Comparison of ENCODE assay signal across 25 cellular contexts in genomic region chr5:123699571-123699970, GRCh38.
DNase-seq lines count a peak whose midpoint lies in the region; ATAC-seq and TF ChIP-seq lines count a peak whose summit lies in the region.
"Had no signal": no experiment of that assay in that cellular context is flagged by ENCODE, and none has a peak within 500 bp of the region (broad histone marks: within the 10 kb centered on the region; RNA-seq: fewer than 3 reads in every experiment).

No MANE protein-coding gene starts in this region.

- H3K4me1 Mint-ChIP-seq in Calu3 (ENCODE audit: low read depth, unreplicated experiment) (peaks cover 9% of the 10 kb centered on the region), MCF 10A (ENCODE audit: insufficient read depth, unreplicated experiment) (peaks cover 28% of the 10 kb centered on the region), WTC11 (no peaks in the 10 kb centered on the region)
- H3K4me1 Mint-ChIP-seq: activated naive CD8-positive, alpha-beta T cell treated with anti-CD3 and anti-CD28 coated beads, Interleukin-2, amount 10 ng/mL, durations not matched to agents 7 days and 5 days; memory B cell; natural killer cell; stimulated activated effector memory CD8-positive, alpha-beta T cell treated with anti-CD3 and anti-CD28 coated beads, Interleukin-12 subunit alpha, Interleukin-12 subunit beta, amount 100 ng/mL, for 72 hours had no signal

- no peak overlapping the region for H3K4me2 ChIP-seq in skeletal muscle satellite cell (ENCODE audit: low read length)
- H3K4me2 ChIP-seq: BLaER1 had no signal

- no peak overlapping the region for H3K4me3 ChIP-seq in lower lobe of right lung
- H3K4me3 ChIP-seq in skeletal muscle satellite cell (ENCODE audit: low read length), result no peak overlapping the region
- H3K4me3 ChIP-seq: BLaER1, body of pancreas, MG63, pancreas had no signal

- H3K4me3 Mint-ChIP-seq in Calu3 (ENCODE audit: low read depth, unreplicated experiment), result no peak overlapping the region
- H3K4me3 Mint-ChIP-seq in MCF 10A (ENCODE audit: unreplicated experiment), result no peak overlapping the region
- no peak overlapping the region for H3K4me3 Mint-ChIP-seq in WTC11
- H3K4me3 Mint-ChIP-seq: activated naive CD8-positive, alpha-beta T cell treated with anti-CD3 and anti-CD28 coated beads, Interleukin-2, amount 10 ng/mL, durations not matched to agents 7 days and 5 days; memory B cell; natural killer cell; stimulated activated effector memory CD8-positive, alpha-beta T cell treated with anti-CD3 and anti-CD28 coated beads, Interleukin-12 subunit alpha, Interleukin-12 subunit beta, amount 100 ng/mL, for 72 hours had no signal

- no peaks in the 10 kb centered on the region for H3K9me3 Mint-ChIP-seq in Calu3 (ENCODE audit: low read depth, unreplicated experiment)
- no peaks in the 10 kb centered on the region for H3K9me3 Mint-ChIP-seq in MCF 10A (ENCODE audit: unreplicated experiment)
- H3K9me3 Mint-ChIP-seq in WTC11, result peaks cover 11% of the 10 kb centered on the region
- H3K9me3 Mint-ChIP-seq: activated T-helper 2 cell treated with anti-CD3 and anti-CD28 coated beads, Interferon-gamma antibody, Interleukin-2, Interleukin-4, amounts not matched to agents 10 μg/mL and 5 μg/mL and 100 μg/mL, durations not matched to agents 14 hours and 24 hours and 36 hours had no signal

- intact Hi-C loops in Calu3 (cut with micrococcal nuclease; ENCODE audit: unreplicated experiment) (no loop called here), MCF 10A (cut with micrococcal nuclease) (no loop called here), lower lobe of right lung (cut with DNase I) (no loop called here)

- H3K36me3 Mint-ChIP-seq in Calu3 (ENCODE audit: insufficient read depth, unreplicated experiment) (no peaks in the 10 kb centered on the region), MCF 10A (ENCODE audit: insufficient read depth, unreplicated experiment) (no peaks in the 10 kb centered on the region), WTC11 (peaks cover 9% of the 10 kb centered on the region)
- H3K36me3 Mint-ChIP-seq: activated naive CD8-positive, alpha-beta T cell treated with anti-CD3 and anti-CD28 coated beads, Interleukin-2, amount 10 ng/mL, durations not matched to agents 7 days and 5 days; natural killer cell; stimulated activated effector memory CD8-positive, alpha-beta T cell treated with anti-CD3 and anti-CD28 coated beads, Interleukin-12 subunit alpha, Interleukin-12 subunit beta, amount 100 ng/mL, for 72 hours had no signal

- BruUV-seq in Calu3 (replicated peaks; lab: Mats Ljungman, UMichigan), result no TSS peak
- no TSS peak for BruUV-seq in MCF 10A (replicated peaks; lab: Mats Ljungman, UMichigan)

- DNase-seq in Calu3 (no peak), MCF 10A (ENCODE audit: unreplicated experiment) (no peak), lower lobe of right lung (no peak), SKM-1 treated with dmso at 0.1 percent for 144 hours (lab: John Stamatoyannopoulos, UW; ENCODE audit: unreplicated experiment) (no peak), NCI-H1417 (lab: John Stamatoyannopoulos, UW) (no peak), WTC11 (ENCODE audit: low spot score) (no peak)
- DNase-seq: activated CD4-positive, alpha-beta T cell treated with anti-CD3 and anti-CD28 coated beads, Interleukin-2, amount 50 U/mL, for 48 hours; activated CD8-positive, alpha-beta memory T cell treated with anti-CD3 and anti-CD28 coated beads, Interleukin-2, amount 50 U/mL, for 48 hours; activated naive CD8-positive, alpha-beta T cell treated with anti-CD3 and anti-CD28 coated beads, Interleukin-2, amount 10 ng/mL, durations not matched to agents 7 days and 5 days; body of pancreas; effector memory CD4-positive, alpha-beta T cell; kidney glomerular epithelial cell; MG63; natural killer cell; NCI-H1417 treated with DMSO at 0.1 percent for 48 hours; NCI-H524 treated with DMSO at 0.1 percent for 48 hours; pancreas; stimulated activated CD4-positive, alpha-beta T cell treated with anti-CD3 and anti-CD28 coated beads, Interleukin-2, amount 100 ng/mL, for 24 hours; T-helper 9 cell had no signal

- H3K27ac ChIP-seq in lower lobe of right lung, result peak overlapping the region; percentile 63
- H3K27ac ChIP-seq: BLaER1, body of pancreas, pancreas had no signal

- peak overlapping the region; percentile 65 for H3K9ac ChIP-seq in skeletal muscle satellite cell (ENCODE audit: low read depth, low read length)
- H3K9ac ChIP-seq: BLaER1 had no signal

- no peaks in the 10 kb centered on the region for H3K27me3 ChIP-seq in lower lobe of right lung (ENCODE audit: low read depth)
- no peaks in the 10 kb centered on the region for H3K27me3 ChIP-seq in skeletal muscle satellite cell (ENCODE audit: control insufficient read depth, insufficient read depth, low read length)
- H3K27me3 ChIP-seq: BLaER1, body of pancreas, MG63, pancreas had no signal

- POLR2A ChIA-PET in MCF 10A (lab: Yijun Ruan, JAX) (interaction anchor here (0.7 kb wide), 1 partner anchor 9 kb away, joined by 3 read pairs; no protein-coding TSS in a partner anchor), WTC11 (lab: Charles Lee) (no interaction called here)

- peak overlapping the region; percentile 60 for H3K27ac Mint-ChIP-seq in Calu3 (ENCODE audit: unreplicated experiment)
- H3K27ac Mint-ChIP-seq in MCF 10A (ENCODE audit: low read depth, unreplicated experiment), result peak overlapping the region; percentile 88
- no peak overlapping the region for H3K27ac Mint-ChIP-seq in WTC11
- H3K27ac Mint-ChIP-seq: activated naive CD8-positive, alpha-beta T cell treated with anti-CD3 and anti-CD28 coated beads, Interleukin-2, amount 10 ng/mL, durations not matched to agents 7 days and 5 days; activated T-helper 2 cell treated with anti-CD3 and anti-CD28 coated beads, Interferon-gamma antibody, Interleukin-2, Interleukin-4, amounts not matched to agents 10 μg/mL and 5 μg/mL and 100 μg/mL, durations not matched to agents 14 hours and 24 hours and 36 hours; memory B cell; natural killer cell; stimulated activated effector memory CD8-positive, alpha-beta T cell treated with anti-CD3 and anti-CD28 coated beads, Interleukin-12 subunit alpha, Interleukin-12 subunit beta, amount 100 ng/mL, for 72 hours had no signal

- CTCF ChIA-PET in Calu3 (lab: Charles Lee) (interaction anchor here (1.3 kb wide), 1 partner anchor 9 kb away, joined by 3 read pairs; no protein-coding TSS in a partner anchor), MCF 10A (lab: Yijun Ruan, JAX) (interaction anchor here (0.6 to 0.7 kb wide), 2 partner anchors 28 to 60 kb away, joined by 3 read pairs; no protein-coding TSS in a partner anchor), WTC11 (lab: Charles Lee) (no interaction called here)

- H3K36me3 ChIP-seq in lower lobe of right lung (no peaks in the 10 kb centered on the region), skeletal muscle satellite cell (ENCODE audit: insufficient read depth, low read length) (no peaks in the 10 kb centered on the region)
- H3K36me3 ChIP-seq: BLaER1, pancreas had no signal

- TF ChIP-seq CTCF in Calu3 (IDR thresholded peaks at IDR 0.05; ENCODE audit: unreplicated experiment) (no peak), MCF 10A (IDR thresholded peaks at IDR 0.05; ENCODE audit: unreplicated experiment) (no peak), lower lobe of right lung (IDR thresholded peaks at IDR 0.05) (no peak), WTC11 (IDR thresholded peaks at IDR 0.05) (no peak)

- ATAC-seq in lower lobe of right lung (no peak), HG03520 (IDR thresholded peaks at IDR 0.05; ENCODE audit: unreplicated experiment) (no peak), WTC11 (no peak)
- ATAC-seq: body of pancreas; natural killer cell; pancreas; stimulated activated effector memory CD8-positive, alpha-beta T cell treated with anti-CD3 and anti-CD28 coated beads, Interleukin-12 subunit alpha, Interleukin-12 subunit beta, amount 100 ng/mL, for 72 hours had no signal

- H3K9me3 ChIP-seq in lower lobe of right lung, result no peaks in the 10 kb centered on the region
- H3K9me3 ChIP-seq in skeletal muscle satellite cell (replicated peaks; ENCODE audit: low read length), result no peaks in the 10 kb centered on the region
- H3K9me3 ChIP-seq: BLaER1, body of pancreas, pancreas had no signal

- H3K27me3 Mint-ChIP-seq in Calu3 (ENCODE audit: unreplicated experiment), result no peaks in the 10 kb centered on the region
- no peaks in the 10 kb centered on the region for H3K27me3 Mint-ChIP-seq in MCF 10A (ENCODE audit: insufficient read depth, unreplicated experiment)
- peaks cover 2% of the 10 kb centered on the region; the same call in 1 of the 2 replicates for H3K27me3 Mint-ChIP-seq in WTC11 (ENCODE audit: low read depth)
- H3K27me3 Mint-ChIP-seq: activated naive CD8-positive, alpha-beta T cell treated with anti-CD3 and anti-CD28 coated beads, Interleukin-2, amount 10 ng/mL, durations not matched to agents 7 days and 5 days had no signal

- H3K4me1 ChIP-seq in lower lobe of right lung (peaks cover 8% of the 10 kb centered on the region), skeletal muscle satellite cell (ENCODE audit: control insufficient read depth, insufficient read depth, low read length) (peaks cover 38% of the 10 kb centered on the region)
- H3K4me1 ChIP-seq: BLaER1, body of pancreas, pancreas had no signal

TF ChIP-seq in WTC11, 78 proteins besides CTCF, POLR2A, EP300 and RAD21 (continues in another document):
- TF ChIP-seq ZMAT4 (CRISPR knock-in tag; IDR thresholded peaks at IDR 0.05) (no peak), USF1 (CRISPR knock-in tag; IDR thresholded peaks at IDR 0.05) (no peak), E2F5 (CRISPR knock-in tag; IDR thresholded peaks at IDR 0.05) (no peak), NFE2L1 (CRISPR knock-in tag; IDR thresholded peaks at IDR 0.05) (no peak), TEAD4 (CRISPR knock-in tag; IDR thresholded peaks at IDR 0.05) (no peak)
